31 cellular contexts compared by ENCODE assay signal in genomic region chr2:16385341-16385740, GRCh38.
"Had no signal": no experiment of that assay in that cellular context is flagged by ENCODE, and none has a peak within 500 bp of the region (broad histone marks: within the 10 kb centered on the region; RNA-seq: fewer than 3 reads in every experiment).

No MANE protein-coding gene starts in this region.

- H3K9me3 ChIP-seq: adrenal gland, ascending aorta, body of pancreas, breast epithelium had no signal

- H3K27me3 ChIP-seq: adrenal gland, ascending aorta, body of pancreas, brain microvascular endothelial cell, breast epithelium had no signal

- ATAC-seq: activated naive CD4-positive, alpha-beta T cell treated with anti-CD3 and anti-CD28 coated beads, Interleukin-2, amount 50 U/mL, for 72 hours; activated naive CD8-positive, alpha-beta T cell treated with anti-CD3 and anti-CD28 coated beads, Interleukin-2, amount 50 U/mL, for 24 hours; activated T-cell treated with anti-CD3 and anti-CD28 coated beads, Interleukin-2, amount 50 U/mL, for 4 hours; activated T-cell treated with anti-CD3 and anti-CD28 coated beads, Interleukin-2, amount 50 U/mL, for 72 hours; activated T-helper 17 cell treated with anti-CD3 and anti-CD28 coated beads, Interleukin-2, amount 50 U/mL, for 72 hours; body of pancreas had no signal

- H3K4me3 ChIP-seq: adrenal gland, ascending aorta, body of pancreas, breast epithelium had no signal

- DNase-seq: activated effector memory CD4-positive, alpha-beta T cell treated with anti-CD3 and anti-CD28 coated beads, Interleukin-2, amount 50 U/mL, for 16 hours; activated effector memory CD4-positive, alpha-beta T cell treated with Interleukin-2 at 50 U/mL for 16 hours; activated gamma-delta T cell; activated gamma-delta T cell treated with Interleukin-2 at 50 U/mL for 16 hours; activated naive CD4-positive, alpha-beta T cell; activated naive CD4-positive, alpha-beta T cell treated with anti-CD3 and anti-CD28 coated beads for 36 hours; activated naive CD4-positive, alpha-beta T cell treated with anti-CD3 and anti-CD28 coated beads, Interleukin-2, amount 10 ng/mL, durations not matched to agents 7 days and 5 days; activated naive CD4-positive, alpha-beta T cell treated with anti-CD3 and anti-CD28 coated beads, Interleukin-2, amount 50 U/mL, for 16 hours; activated naive CD4-positive, alpha-beta T cell treated with Interleukin-2 at 50 U/mL for 16 hours; activated naive CD8-positive, alpha-beta T cell treated with anti-CD3 and anti-CD28 coated beads for 36 hours; activated naive CD8-positive, alpha-beta T cell treated with anti-CD3 and anti-CD28 coated beads, Interleukin-2, amount 10 ng/mL, durations not matched to agents 7 days and 5 days; activated naive CD8-positive, alpha-beta T cell treated with anti-CD3 and anti-CD28 coated beads, Interleukin-2, amount 50 U/mL, for 24 hours; activated T-cell treated with anti-CD3 and anti-CD28 coated beads, Interleukin-2, amount 50 U/mL, for 1 hour; activated T-cell treated with anti-CD3 and anti-CD28 coated beads, Interleukin-2, amount 50 U/mL, for 24 hours; activated T-cell treated with anti-CD3 and anti-CD28 coated beads, Interleukin-2, amount 50 U/mL, for 4 hours; activated T-cell treated with anti-CD3 and anti-CD28 coated beads, Interleukin-2, amount 50 U/mL, for 48 hours; activated T-cell treated with anti-CD3 and anti-CD28 coated beads, Interleukin-2, amount 50 U/mL, for 72 hours; adrenal gland; amniotic stem cell; amygdala; anterior cingulate cortex; aorta; body of pancreas; brain microvascular endothelial cell; caudate nucleus; central memory CD4-positive, alpha-beta T cell; cerebellar nuclear complex had no signal

- H3K27ac ChIP-seq: adrenal gland, ascending aorta, body of pancreas, brain microvascular endothelial cell, breast epithelium had no signal

- H3K4me1 ChIP-seq: adrenal gland, ascending aorta, body of pancreas, breast epithelium had no signal

- H3K36me3 ChIP-seq: adrenal gland, ascending aorta, brain microvascular endothelial cell, breast epithelium had no signal
